8 cellular contexts compared by ENCODE assay signal in genomic region chr22:23433127-23434005, GRCh38.
DNase-seq lines count a peak whose midpoint lies in the region; ATAC-seq, FAIRE-seq and TF ChIP-seq lines count a peak whose summit lies in the region.
"Not testable (repeated sequence)": the region's sequence is repeated elsewhere in the genome, so short reads cannot be mapped to it uniquely, and the experiment has no call there.

No MANE protein-coding gene starts in this region.

- not testable (repeated sequence) for H3K4me1 Mint-ChIP-seq in activated T-cell treated with anti-CD3 and anti-CD28 coated beads, Interleukin-2, amount 50 U/mL, for 24 hours (ENCODE audit: low read depth)

- not testable (repeated sequence) for H3K36me3 ChIP-seq in effector memory CD4-positive, alpha-beta T cell (ENCODE audit: control insufficient read depth, insufficient read depth, low read length); right lobe of liver

- intact Hi-C loops in right lobe of liver (cut with DNase I): not testable (repeated sequence)

- not testable (repeated sequence) for H3K27ac ChIP-seq in effector memory CD4-positive, alpha-beta T cell (ENCODE audit: insufficient read depth, low read length, poor library complexity, severe bottlenecking); right lobe of liver

- H3K27ac Mint-ChIP-seq in activated T-cell treated with anti-CD3 and anti-CD28 coated beads, Interleukin-2, amount 50 U/mL, for 24 hours: not testable (repeated sequence)

- peak; percentile 94 to 99 (median 96) for ATAC-seq in right lobe of liver

- not testable (repeated sequence) for H3K4me3 ChIP-seq in AG09309 (ENCODE audit: control insufficient read depth, low read depth, low read length); right lobe of liver
- H3K4me3 ChIP-seq in effector memory CD4-positive, alpha-beta T cell (ENCODE audit: insufficient read depth, low read depth, low read length, poor library complexity, severe bottlenecking): peak overlapping the region; percentile 22

- H3K36me3 Mint-ChIP-seq in activated T-cell treated with anti-CD3 and anti-CD28 coated beads, Interleukin-2, amount 50 U/mL, for 24 hours (ENCODE audit: low read depth): not testable (repeated sequence)

- H3K4me3 Mint-ChIP-seq in activated T-cell treated with anti-CD3 and anti-CD28 coated beads, Interleukin-2, amount 50 U/mL, for 24 hours: peak overlapping the region; percentile 25

- not testable (repeated sequence) for DNase-seq in AG09309 (ENCODE audit: low read depth); GM12892 (ENCODE audit: insufficient read length)
- DNase-seq in NCI-H1436 treated with DMSO at 0.1 percent for 48 hours (lab: John Stamatoyannopoulos, UW) (peak; percentile 24), SHP77 treated with DMSO at 0.1 percent for 48 hours (lab: John Stamatoyannopoulos, UW) (peak; percentile 27), right lobe of liver (peak in 1 of 3 donors; percentile 36)
- peak; percentile 64 for DNase-seq in activated T-cell treated with anti-CD3 and anti-CD28 coated beads, Interleukin-2, amount 50 U/mL, for 24 hours
- peak in 1 of 3 donors; percentile 8 for DNase-seq in effector memory CD4-positive, alpha-beta T cell
- peak; percentile 7 to 15 for DNase-seq in stimulated activated CD4-positive, alpha-beta T cell treated with anti-CD3 and anti-CD28 coated beads, Interleukin-1b, Interleukin-23, amount 100 ng/mL, for 4 hours (ENCODE audit: low read depth in 2 of 2)

- 10% methylated on average over 18 of the region's 35 CpGs for WGBS in right lobe of liver (ENCODE audit: insufficient coverage, low coverage, low lambda C conversion rate, missing lambda C conversion rate)

- H3K9me3 Mint-ChIP-seq in activated T-cell treated with anti-CD3 and anti-CD28 coated beads, Interleukin-2, amount 50 U/mL, for 24 hours: not testable (repeated sequence)

- not testable (repeated sequence) for H3K4me1 ChIP-seq in effector memory CD4-positive, alpha-beta T cell (ENCODE audit: control insufficient read depth, insufficient read depth, low read length, poor library complexity, severe bottlenecking); right lobe of liver

- not testable (repeated sequence) for TF ChIP-seq POLR2A in GM12892 (IDR thresholded peaks at IDR 0.05; ENCODE audit: low read depth, low read length); right lobe of liver (IDR thresholded peaks at IDR 0.05)

- H3K27me3 Mint-ChIP-seq in activated T-cell treated with anti-CD3 and anti-CD28 coated beads, Interleukin-2, amount 50 U/mL, for 24 hours: not testable (repeated sequence)

- not testable (repeated sequence) for H3K9me3 ChIP-seq in effector memory CD4-positive, alpha-beta T cell (ENCODE audit: control insufficient read depth, low read length); right lobe of liver

- peak; percentile 51 for FAIRE-seq in GM12892 (lab: Jason Lieb, UNC)

- peak; percentile 33 for TF ChIP-seq CTCF in AG09309 (IDR thresholded peaks at IDR 0.05; ENCODE audit: control insufficient read depth, insufficient read depth, low read depth, low read length, missing control alignments)
- peak; percentile 33 to 44 (median 43) for TF ChIP-seq CTCF in right lobe of liver (IDR thresholded peaks at IDR 0.05)

- H3K27me3 ChIP-seq in effector memory CD4-positive, alpha-beta T cell (replicated peaks; ENCODE audit: control insufficient read depth, insufficient read depth, low read length, poor library complexity, severe bottlenecking); right lobe of liver: not testable (repeated sequence)
